In the genomic region with DNA sequence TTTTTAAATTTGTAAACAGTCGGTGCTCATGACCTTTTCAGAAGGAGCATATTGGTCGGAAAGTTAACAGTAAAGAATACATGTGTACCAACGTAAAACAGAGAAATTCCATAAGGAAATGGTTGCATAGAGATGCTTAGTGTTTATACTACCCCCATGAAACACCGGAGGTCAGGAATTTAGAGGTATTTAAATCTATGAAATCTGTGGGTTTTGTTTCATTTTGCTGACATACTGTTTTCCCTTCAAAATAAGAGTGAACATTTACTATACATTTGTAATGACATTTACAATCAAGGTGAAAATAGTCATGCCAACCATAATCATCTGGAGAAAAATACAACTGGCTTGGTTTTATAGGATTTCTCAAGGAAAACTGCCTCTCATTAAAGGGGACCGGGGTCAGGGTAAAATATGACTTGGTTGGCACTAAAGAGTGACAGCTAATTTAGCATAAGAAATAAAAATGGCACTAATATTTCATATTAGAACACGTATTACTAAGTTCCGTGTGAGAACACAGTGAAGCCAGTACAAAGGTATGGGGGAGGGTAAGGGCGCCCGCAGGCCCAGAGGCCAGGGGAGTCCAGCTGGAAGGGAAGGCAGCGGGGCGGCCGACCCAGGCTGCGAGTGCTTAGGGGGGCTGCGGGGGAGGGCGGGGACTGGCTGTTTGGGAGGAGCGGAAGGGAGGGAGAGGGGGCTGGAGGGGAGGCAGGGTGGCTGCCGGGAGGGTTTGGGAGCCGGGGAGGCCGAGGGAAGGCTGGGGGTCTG, we compare ENCODE assay signal across 8 cellular contexts. TPM values are rescaled to one million over a fixed set of nuclear protein-coding genes. Genes with fewer than 3 reads are reported as not detected.
DNase-seq lines count a peak whose midpoint lies in the region; ATAC-seq and TF ChIP-seq lines count a peak whose summit lies in the region.

No MANE protein-coding gene starts in this region.

- DNase-seq in PC-9 = peak in 1 of 2 experiments; percentile 41
- DNase-seq in MCF 10A (ENCODE audit: unreplicated experiment) = peak; percentile 45
- no peak for DNase-seq in HT-29 (ENCODE audit: low spot score)

- H3K27me3 ChIP-seq in PC-9 (ENCODE audit: insufficient read depth, low read depth) = no peaks in the 10 kb centered on the region
- no peaks in the 10 kb centered on the region for H3K27me3 ChIP-seq in skeletal muscle tissue (ENCODE audit: control insufficient read depth in 3 of 3, insufficient read depth in 3 of 3, low read length in 3 of 3)

- H3K4me2 ChIP-seq in PC-9 = peak overlapping the region; percentile 99

- H3K27ac ChIP-seq in C4-2B (peak overlapping the region; percentile 93), PC-9 (peak overlapping the region; percentile 95), skeletal muscle tissue (ENCODE audit: low read depth, low read length) (peak overlapping the region; percentile 97)

- H3K9me3 ChIP-seq in PC-9 (ENCODE audit: insufficient read depth, low read depth) (no peaks in the 10 kb centered on the region), iPS-18c (ENCODE audit: control insufficient read depth, insufficient read depth, low read length) (no peaks in the 10 kb centered on the region), skeletal muscle tissue (ENCODE audit: control insufficient read depth in 3 of 3, low read length in 3 of 3) (no peaks in the 10 kb centered on the region)

- peak overlapping the region; percentile 99 for H3K27ac Mint-ChIP-seq in MCF 10A (ENCODE audit: low read depth, unreplicated experiment)

- intact Hi-C loops in PC-9 (cut with micrococcal nuclease; ENCODE audit: unreplicated experiment) (loop anchor here (1.0 to 2.0 kb wide), 3 partner anchors 27 to 454 kb away; no protein-coding TSS in a partner anchor), MCF 10A (cut with micrococcal nuclease) (loop anchor here (2.0 to 10.0 kb wide), 2 partner anchors 49 to 435 kb away; no protein-coding TSS in a partner anchor)

- H3K4me1 ChIP-seq in PC-9 (replicated peaks; ENCODE audit: insufficient read depth) = peaks cover 30% of the 10 kb centered on the region
- H3K4me1 ChIP-seq in skeletal muscle tissue (ENCODE audit: control insufficient read depth in 3 of 3, insufficient read depth in 3 of 3, low read length in 3 of 3) = peaks cover 29 to 49% (median 48%) of the 10 kb centered on the region in 3 donors

- no peaks in the 10 kb centered on the region for H3K9me3 Mint-ChIP-seq in MCF 10A (ENCODE audit: unreplicated experiment)

- peaks cover 31% of the 10 kb centered on the region for H3K36me3 Mint-ChIP-seq in MCF 10A (ENCODE audit: insufficient read depth, unreplicated experiment)

- no peaks in the 10 kb centered on the region for H3K27me3 Mint-ChIP-seq in MCF 10A (ENCODE audit: insufficient read depth, unreplicated experiment)

- no peaks in the 10 kb centered on the region for H3K9me2 ChIP-seq in PC-9 (ENCODE audit: insufficient read depth)

- BruUV-seq in PC-9 (replicated peaks; lab: Mats Ljungman, UMichigan) (TSS peak; percentile 24), MCF 10A (replicated peaks; lab: Mats Ljungman, UMichigan) (TSS peak; percentile 36)

- peaks cover 57% of the 10 kb centered on the region for H3K79me2 ChIP-seq in PC-9 (ENCODE audit: low read depth)

- ATAC-seq in GM19023 (IDR thresholded peaks at IDR 0.05; ENCODE audit: unreplicated experiment) = peak; percentile 15
- ATAC-seq in HG03342 (IDR thresholded peaks at IDR 0.05; ENCODE audit: unreplicated experiment) = peak; percentile 2

- H3K4me3 Mint-ChIP-seq in MCF 10A (ENCODE audit: unreplicated experiment) = peak overlapping the region; percentile 86

- no peak for TF ChIP-seq CTCF in C4-2B (conservative IDR thresholded peaks at IDR 0.05)
- no peak for TF ChIP-seq CTCF in PC-9 (conservative IDR thresholded peaks at IDR 0.05)
- TF ChIP-seq CTCF in MCF 10A (IDR thresholded peaks at IDR 0.05; ENCODE audit: unreplicated experiment) = no peak

- peak overlapping the region; percentile 92 to 96 (median 94) for H3K9ac ChIP-seq in skeletal muscle tissue (ENCODE audit: low read depth in 1 of 3, low read length in 3 of 3)

- H3K4me1 Mint-ChIP-seq in MCF 10A (ENCODE audit: insufficient read depth, unreplicated experiment) = peaks cover 43% of the 10 kb centered on the region

- H3K36me3 ChIP-seq in PC-9 (ENCODE audit: low read depth) (0 out of 2 replicates have a peak, but pooled peaks cover 12% of the 10 kb centered on the region), skeletal muscle tissue (ENCODE audit: control insufficient read depth in 3 of 3, insufficient read depth in 3 of 3, low read length in 3 of 3) (peaks cover 0 to 17% (median 6%) of the 10 kb centered on the region in 3 donors)

- H4K20me1 ChIP-seq in PC-9 (ENCODE audit: insufficient read depth) = no peaks in the 10 kb centered on the region

- peak overlapping the region; percentile 66 for H3K4me3 ChIP-seq in PC-9
- peak overlapping the region; percentile 59 for H3K4me3 ChIP-seq in iPS-18c (ENCODE audit: insufficient read depth, low read depth, low read length)
- H3K4me3 ChIP-seq in skeletal muscle tissue (ENCODE audit: low read length in 3 of 3) = peak overlapping the region; percentile 88 to 97 (median 92)

- POLR2A ChIA-PET in PC-9 (lab: Charles Lee; ENCODE audit: unreplicated experiment) = interaction anchor here (0.6 to 1.4 kb wide), 6 partner anchors 81 to 1391 kb away, joined by 3 to 12 read pairs (median 8); partner anchors contain the start of gene NIFK
- POLR2A ChIA-PET in MCF 10A (lab: Yijun Ruan, JAX) = interaction anchor here (0.9 to 8.6 kb wide), 25 partner anchors 11 to 226 kb away, joined by 3 to 247 read pairs (median 7); partner anchors contain the start of genes CLASP1, NIFK and TSN

- H2AFZ ChIP-seq in PC-9 = peak overlapping the region; percentile 76

- H3F3A ChIP-seq in PC-9 (ENCODE audit: insufficient read depth, low read depth) = peaks cover 30% of the 10 kb centered on the region

- CTCF ChIA-PET in PC-9 (lab: Charles Lee) (interaction anchor here (0.6 kb wide), 1 partner anchor 253 kb away, joined by 3 read pairs; no protein-coding TSS in a partner anchor), MCF 10A (lab: Yijun Ruan, JAX) (interaction anchor here (0.6 to 5.5 kb wide), 14 partner anchors 11 to 218 kb away, joined by 3 to 58 read pairs (median 4); partner anchors contain the start of gene CLASP1)

RNA-seq across cellular contexts. Expression of gene RNU4ATAC, which starts 1.1 kb away (rescaled TPM):
- not detected in 2 replicates for total RNA-seq in PC-9 (2021)
- total RNA-seq in MCF 10A (2022) = not detected in 2 replicates
- not detected for total RNA-seq in skeletal muscle tissue
- not detected in 2 replicates for total RNA-seq in HT-29 (2014; rRNA removed; shearing (Covaris generic))
